Comparison of ENCODE assay signal across 1 cellular context in genomic region chr3:148954981-148955380, GRCh38.
TF ChIP-seq lines count a peak whose summit lies in the region.

No MANE protein-coding gene starts in this region.

TF ChIP-seq in HepG2, 621 proteins besides CTCF, POLR2A, EP300 and RAD21 (continued from another document):
- no peak for TF ChIP-seq ZNF30 (CRISPR knock-in tag; IDR thresholded peaks at IDR 0.05)
- no peak for TF ChIP-seq NR0B2 (CRISPR knock-in tag; IDR thresholded peaks at IDR 0.05)
- no peak for TF ChIP-seq MLLT10 (CRISPR knock-in tag; IDR thresholded peaks at IDR 0.05)
- TF ChIP-seq KAT8 (CRISPR knock-in tag; IDR thresholded peaks at IDR 0.05) = no peak
